Comparison of ENCODE assay signal across 8 cellular contexts in genomic region chr19:1213391-1214286, GRCh38. TPM values are rescaled to one million over a fixed set of nuclear protein-coding genes. Genes with fewer than 3 reads are reported as not detected.
DNase-seq lines count a peak whose midpoint lies in the region; ATAC-seq and TF ChIP-seq lines count a peak whose summit lies in the region.

No MANE protein-coding gene starts in this region.

- H3K27me3 ChIP-seq in prostate gland (replicated peaks; ENCODE audit: insufficient read depth) = no peaks in the 10 kb centered on the region

- TF ChIP-seq CTCF in glutamatergic neuron (IDR thresholded peaks at IDR 0.05; ENCODE audit: partially characterized antibody, unreplicated experiment) (no peak), prostate gland (IDR thresholded peaks at IDR 0.05) (no peak)

- no peaks in the 10 kb centered on the region for H3K9me3 Mint-ChIP-seq in activated naive CD4-positive, alpha-beta T cell treated with anti-CD3 and anti-CD28 coated beads, Interleukin-2, amount 50 U/mL, for 24 hours
- H3K9me3 Mint-ChIP-seq in glutamatergic neuron (ENCODE audit: unreplicated experiment) = peaks cover 16% of the 10 kb centered on the region

- H3K27ac ChIP-seq in prostate gland = peak overlapping the region; percentile 80 to 84

- ATAC-seq in GM21367 (IDR thresholded peaks at IDR 0.05; ENCODE audit: unreplicated experiment) = no peak
- no peak for ATAC-seq in HG03521 (IDR thresholded peaks at IDR 0.05; ENCODE audit: unreplicated experiment)

- H3K4me1 Mint-ChIP-seq in activated naive CD4-positive, alpha-beta T cell treated with anti-CD3 and anti-CD28 coated beads, Interleukin-2, amount 50 U/mL, for 24 hours = peaks cover 28% of the 10 kb centered on the region
- H3K4me1 Mint-ChIP-seq in glutamatergic neuron (ENCODE audit: low read depth, unreplicated experiment) = peaks cover 32% of the 10 kb centered on the region

- peak overlapping the region; percentile 76 for H3K4me3 Mint-ChIP-seq in activated naive CD4-positive, alpha-beta T cell treated with anti-CD3 and anti-CD28 coated beads, Interleukin-2, amount 50 U/mL, for 24 hours
- peak overlapping the region; percentile 77 for H3K4me3 Mint-ChIP-seq in glutamatergic neuron (ENCODE audit: unreplicated experiment)

- peak; percentile 85 for DNase-seq in G401 (ENCODE audit: low spot score)
- peak; percentile 75 for DNase-seq in NCI-H510A treated with DMSO at 0.1 percent for 48 hours (lab: John Stamatoyannopoulos, UW)
- peak; percentile 27 for DNase-seq in glutamatergic neuron
- peak; percentile 88 for DNase-seq in prostate gland (ENCODE audit: low spot score)
- DNase-seq in NCI-H748 (lab: John Stamatoyannopoulos, UW; ENCODE audit: unreplicated experiment) = no peak

- H3K36me3 ChIP-seq in prostate gland = no peaks in the 10 kb centered on the region

- WGBS in prostate gland = 32% methylated on average over 39 of the region's 39 CpGs

- no peaks in the 10 kb centered on the region for H3K27me3 Mint-ChIP-seq in activated naive CD4-positive, alpha-beta T cell treated with anti-CD3 and anti-CD28 coated beads, Interleukin-2, amount 50 U/mL, for 24 hours
- H3K27me3 Mint-ChIP-seq in glutamatergic neuron (ENCODE audit: unreplicated experiment) = peaks cover 17% of the 10 kb centered on the region

- H3K4me1 ChIP-seq in prostate gland (replicated peaks) = peaks cover 39% of the 10 kb centered on the region

- peak; percentile 79 for TF ChIP-seq POLR2A in prostate gland (IDR thresholded peaks at IDR 0.05)

- H3K36me3 Mint-ChIP-seq in activated naive CD4-positive, alpha-beta T cell treated with anti-CD3 and anti-CD28 coated beads, Interleukin-2, amount 50 U/mL, for 24 hours = peaks cover 5% of the 10 kb centered on the region
- no peaks in the 10 kb centered on the region for H3K36me3 Mint-ChIP-seq in glutamatergic neuron (ENCODE audit: unreplicated experiment)

- in situ Hi-C loops in G401 (cut with HindIII; ENCODE audit: low sequenced_read_pairs) = no loop called here

- intact Hi-C loops in prostate gland (cut with DNase I) = no loop called here

- no peaks in the 10 kb centered on the region for H3K9me3 ChIP-seq in prostate gland

- H3K27ac Mint-ChIP-seq in activated naive CD4-positive, alpha-beta T cell treated with anti-CD3 and anti-CD28 coated beads, Interleukin-2, amount 50 U/mL, for 24 hours = peak overlapping the region; percentile 94
- peak overlapping the region; percentile 95 for H3K27ac Mint-ChIP-seq in glutamatergic neuron (ENCODE audit: unreplicated experiment)

- H3K4me3 ChIP-seq in prostate gland = no peak overlapping the region

RNA-seq across cellular contexts. Expression of gene STK11, which starts 8.1 kb away (rescaled TPM):
- 83.6 and 94.8 TPM in 2 replicates for total RNA-seq in G401 (2014; rRNA removed; shearing (Covaris generic))
- total RNA-seq in glutamatergic neuron (ENCODE audit: unreplicated experiment) (48.2 TPM), prostate gland (100 to 1,000 TPM in 1 of 2 donors, 10 to 100 TPM in 1; 75.1 to 157 TPM)

RNA-seq across cellular contexts. Expression of gene CBARP, which starts 24.2 kb away (rescaled TPM):
- 3.6 and 5.6 TPM in 2 replicates for total RNA-seq in G401 (2014; rRNA removed; shearing (Covaris generic))
- total RNA-seq in glutamatergic neuron (ENCODE audit: unreplicated experiment) (74.7 TPM), prostate gland (1 to 10 TPM in 1 of 2 donors, under 1 TPM in 1; 0.68 to 4.4 TPM)

RNA-seq across cellular contexts. Expression of gene ATP5F1D, which starts 27.9 kb away (rescaled TPM):
- 61.3 and 98.5 TPM in 2 replicates for total RNA-seq in G401 (2014; rRNA removed; shearing (Covaris generic))
- total RNA-seq in glutamatergic neuron (ENCODE audit: unreplicated experiment) (129 TPM), prostate gland (100 to 1,000 TPM; 109 to 151 TPM)

RNA-seq across cellular contexts. Expression of gene MIDN, which starts 34.7 kb away (rescaled TPM):
- total RNA-seq in G401 (2014; rRNA removed; shearing (Covaris generic)) = 14.0 and 17.5 TPM in 2 replicates
- total RNA-seq in glutamatergic neuron (ENCODE audit: unreplicated experiment) (325 TPM), prostate gland (10 to 100 TPM; 35.8 to 42.9 TPM)

RNA-seq across cellular contexts. Expression of gene SBNO2, which starts 39.6 kb away (rescaled TPM):
- 22.3 and 25.1 TPM in 2 replicates for total RNA-seq in G401 (2014; rRNA removed; shearing (Covaris generic))
- 65.5 TPM for total RNA-seq in glutamatergic neuron (ENCODE audit: unreplicated experiment)
- 10 to 100 TPM; 32.5 to 79.9 TPM for total RNA-seq in prostate gland

Comparison
In these comparisons a context has a peak if more than half of its experiments do, and no peak if none do; other contexts are left out.
1. RNA of gene CBARP, which starts 24.2 kb away (total RNA-seq): 74.7 TPM in glutamatergic neuron (single experiment); 3.6 to 5.6 TPM in G401 and 0.68 to 4.4 TPM in prostate gland; every median in the first group is over 10 times any median in the second.